26 cellular contexts compared by ENCODE assay signal in the genomic region with DNA sequence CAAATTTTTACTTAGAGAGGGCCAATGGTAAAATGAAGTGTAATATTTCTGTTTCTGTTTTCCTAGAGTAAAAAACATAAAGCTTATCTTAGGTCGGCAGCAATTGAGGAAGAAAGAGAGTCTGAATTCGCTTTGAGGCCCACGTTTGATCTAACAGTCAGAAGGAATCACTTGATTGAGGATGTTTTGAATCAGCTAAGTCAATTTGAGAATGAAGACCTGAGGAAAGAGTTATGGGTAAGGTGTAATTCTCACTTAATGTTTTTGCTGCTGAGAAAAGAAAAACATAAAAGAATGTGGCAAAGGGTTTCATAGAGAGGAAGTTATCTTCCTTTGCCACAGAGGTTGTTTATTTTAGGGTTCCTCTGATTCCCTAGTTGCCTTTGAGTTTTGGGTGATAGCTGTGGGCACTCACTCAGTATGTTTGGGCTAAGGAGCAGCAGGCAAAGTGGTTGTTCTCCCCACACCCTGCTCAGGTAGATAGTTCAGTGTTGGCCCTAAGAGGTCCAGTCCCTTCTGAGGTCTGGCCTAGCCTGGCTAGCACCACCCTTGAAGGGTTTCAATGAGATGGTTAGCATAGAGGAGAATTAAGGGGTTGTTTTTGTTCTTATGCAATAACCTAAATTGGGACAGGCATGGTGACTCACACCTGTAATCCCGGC. TPM values are rescaled to one million over a fixed set of nuclear protein-coding genes. Genes with fewer than 3 reads are reported as not detected.
A peak's percentile ranks its signal among the peaks of the same experiment; 100 is the strongest.
DNase-seq lines count a peak whose midpoint lies in the region; ATAC-seq and TF ChIP-seq lines count a peak whose summit lies in the region.
"Had no signal": no experiment of that assay in that cellular context is flagged by ENCODE, and none has a peak within 500 bp of the region (broad histone marks: within the 10 kb centered on the region; RNA-seq: fewer than 3 reads in every experiment).

No MANE protein-coding gene starts in this region.

- H3K4me1 Mint-ChIP-seq in activated T-cell treated with anti-CD3 and anti-CD28 coated beads, Interleukin-2, amount 50 U/mL, for 72 hours (ENCODE audit: low read depth) = peaks cover 15% of the 10 kb centered on the region
- H3K4me1 Mint-ChIP-seq in activated CD8-positive, alpha-beta T cell treated with anti-CD3 and anti-CD28 coated beads for 36 hours (ENCODE audit: low read depth) = peaks cover 12% of the 10 kb centered on the region
- H3K4me1 Mint-ChIP-seq in naive thymus-derived CD8-positive, alpha-beta T cell = peaks cover 13 to 16% (median 15%) of the 10 kb centered on the region in 4 donors

- H3K27me3 Mint-ChIP-seq in activated T-cell treated with anti-CD3 and anti-CD28 coated beads, Interleukin-2, amount 50 U/mL, for 72 hours (ENCODE audit: low read depth) = no peaks in the 10 kb centered on the region
- no peaks in the 10 kb centered on the region for H3K27me3 Mint-ChIP-seq in activated CD8-positive, alpha-beta T cell treated with anti-CD3 and anti-CD28 coated beads for 36 hours
- H3K27me3 Mint-ChIP-seq in naive thymus-derived CD8-positive, alpha-beta T cell = no peaks in the 10 kb centered on the region

- H3K4me3 Mint-ChIP-seq in activated T-cell treated with anti-CD3 and anti-CD28 coated beads, Interleukin-2, amount 50 U/mL, for 72 hours = peak overlapping the region; percentile 15 to 62
- no peak overlapping the region for H3K4me3 Mint-ChIP-seq in activated CD8-positive, alpha-beta T cell treated with anti-CD3 and anti-CD28 coated beads for 36 hours
- H3K4me3 Mint-ChIP-seq in naive thymus-derived CD8-positive, alpha-beta T cell = peak overlapping the region in 5 of 10 donors; percentile 0 to 8 (median 3)
- H3K4me3 Mint-ChIP-seq: activated T-cell treated with anti-CD3 and anti-CD28 coated beads, Interleukin-2, amount 50 U/mL, for 4 hours had no signal

- TF ChIP-seq CTCF in activated CD8-positive, alpha-beta T cell treated with anti-CD3 and anti-CD28 coated beads for 36 hours (IDR thresholded peaks at IDR 0.05) = no peak

- POLR2A ChIA-PET in activated CD8-positive, alpha-beta T cell treated with anti-CD3 and anti-CD28 coated beads for 36 hours (lab: Charles Lee) = no interaction called here
- POLR2A ChIA-PET in naive thymus-derived CD8-positive, alpha-beta T cell (lab: Charles Lee) = interaction anchor here (1.1 to 1.2 kb wide), 2 partner anchors 32 to 206 kb away, joined by 3 to 5 read pairs; a partner anchor contains a TSS

- ATAC-seq in activated T-cell treated with anti-CD3 and anti-CD28 coated beads, Interleukin-2, amount 50 U/mL, for 72 hours (replicated peaks in 1 of 2) = peak; percentile 77 to 80
- ATAC-seq in activated CD8-positive, alpha-beta T cell treated with anti-CD3 and anti-CD28 coated beads for 36 hours = peak; percentile 51
- peak in 1 of 2 donors; percentile 20 for ATAC-seq in naive thymus-derived CD8-positive, alpha-beta T cell
- no peak for ATAC-seq in HG02759 (IDR thresholded peaks at IDR 0.05; ENCODE audit: unreplicated experiment)
- ATAC-seq in HG03469 (IDR thresholded peaks at IDR 0.05; ENCODE audit: unreplicated experiment) = no peak
- ATAC-seq: heart left ventricle, left cardiac atrium had no signal

- H3K9me3 Mint-ChIP-seq in activated T-cell treated with anti-CD3 and anti-CD28 coated beads, Interleukin-2, amount 50 U/mL, for 72 hours = no peaks in the 10 kb centered on the region
- H3K9me3 Mint-ChIP-seq in activated CD8-positive, alpha-beta T cell treated with anti-CD3 and anti-CD28 coated beads for 36 hours = no peaks in the 10 kb centered on the region
- H3K9me3 Mint-ChIP-seq in naive thymus-derived CD8-positive, alpha-beta T cell = no peaks in the 10 kb centered on the region
- H3K9me3 Mint-ChIP-seq: activated T-cell treated with anti-CD3 and anti-CD28 coated beads, Interleukin-2, amount 50 U/mL, for 4 hours had no signal

- peaks cover 1 to 5% of the 10 kb centered on the region in 2 donors for H3K36me3 Mint-ChIP-seq in activated T-cell treated with anti-CD3 and anti-CD28 coated beads, Interleukin-2, amount 50 U/mL, for 72 hours (ENCODE audit: insufficient read depth in 2 of 2)
- peaks cover 2% of the 10 kb centered on the region for H3K36me3 Mint-ChIP-seq in activated CD8-positive, alpha-beta T cell treated with anti-CD3 and anti-CD28 coated beads for 36 hours (ENCODE audit: low read depth)
- H3K36me3 Mint-ChIP-seq in naive thymus-derived CD8-positive, alpha-beta T cell = peaks cover 5 to 32% (median 25%) of the 10 kb centered on the region in 3 donors

- no peak for DNase-seq in activated T-cell treated with anti-CD3 and anti-CD28 coated beads, Interleukin-2, amount 50 U/mL, for 72 hours
- no peak for DNase-seq in activated T-cell treated with anti-CD3 and anti-CD28 coated beads, Interleukin-2, amount 50 U/mL, for 1 hour
- DNase-seq in Jurkat, Clone E6-1 (ENCODE audit: low read depth, low spot score) = peak; percentile 14
- no peak for DNase-seq in activated CD8-positive, alpha-beta T cell treated with anti-CD3 and anti-CD28 coated beads for 36 hours
- peak in 2 of 10 donors; percentile 7 to 22 for DNase-seq in naive thymus-derived CD8-positive, alpha-beta T cell
- DNase-seq in stimulated activated CD4-positive, alpha-beta T cell treated with anti-CD3 and anti-CD28 coated beads, Interleukin-1b, Interleukin-23, amount 100 ng/mL, for 48 hours = no peak
- DNase-seq: activated T-cell treated with anti-CD3 and anti-CD28 coated beads, Interleukin-2, amount 50 U/mL, for 4 hours; BE2C; brain microvascular endothelial cell; DMS79 treated with DMSO at 0.1 percent for 48 hours; effector CD4-positive, alpha-beta T cell; heart left ventricle; left cardiac atrium; mesenchymal stem cell; MV-4-11; NCI-H1694; NCI-H2171; NCI-H510A treated with DMSO at 0.1 percent for 48 hours; NK-92 treated with Interleukin-12 subunit alpha and Interleukin-12 subunit beta, amount 100 ng/mL, for 24 hours; nucleus accumbens; Peyer's patch; SIG-M5 had no signal

- H3K27ac Mint-ChIP-seq in activated T-cell treated with anti-CD3 and anti-CD28 coated beads, Interleukin-2, amount 50 U/mL, for 72 hours = peak overlapping the region; percentile 91
- H3K27ac Mint-ChIP-seq in activated CD8-positive, alpha-beta T cell treated with anti-CD3 and anti-CD28 coated beads for 36 hours = peak overlapping the region; percentile 56
- peak overlapping the region; percentile 20 to 89 (median 74) for H3K27ac Mint-ChIP-seq in naive thymus-derived CD8-positive, alpha-beta T cell

- intact Hi-C loops in activated CD8-positive, alpha-beta T cell treated with anti-CD3 and anti-CD28 coated beads for 36 hours (cut with micrococcal nuclease) = no loop called here

- H3K4me3 ChIP-seq in Jurkat, Clone E6-1 (ENCODE audit: low read length) = no peak overlapping the region
- H3K4me3 ChIP-seq: heart left ventricle, Peyer's patch, smooth muscle cell, suprapubic skin had no signal

- CTCF ChIA-PET in activated CD8-positive, alpha-beta T cell treated with anti-CD3 and anti-CD28 coated beads for 36 hours (lab: Charles Lee) = interaction anchor here (1.0 to 1.6 kb wide), 3 partner anchors 10 to 33 kb away, joined by 3 to 6 read pairs (median 3); a partner anchor contains a TSS

RNA-seq across cellular contexts. Expression of a gene that starts 32.3 kb away (rescaled TPM):
- 10 to 100 TPM; 21.1 to 49.9 TPM for total RNA-seq in activated T-cell treated with anti-CD3 and anti-CD28 coated beads, Interleukin-2, amount 50 U/mL, for 72 hours
- 12.2 TPM for polyA plus RNA-seq in Jurkat, Clone E6-1 (2012; ENCODE audit: insufficient read depth, insufficient read length)
- total RNA-seq in activated CD8-positive, alpha-beta T cell treated with anti-CD3 and anti-CD28 coated beads for 36 hours = 10 to 100 TPM; 10.2 to 10.5 TPM
- 10 to 100 TPM; 11.5 to 12.3 TPM for total RNA-seq in naive thymus-derived CD8-positive, alpha-beta T cell
- polyA plus RNA-seq in naive thymus-derived CD8-positive, alpha-beta T cell = 1 to 10 TPM; 5.7 to 7.3 (median 6.5) TPM

RNA-seq across cellular contexts. Expression of a gene that starts 34.3 kb away (rescaled TPM):
- 10 to 100 TPM; 56.1 to 59.3 TPM for total RNA-seq in activated T-cell treated with anti-CD3 and anti-CD28 coated beads, Interleukin-2, amount 50 U/mL, for 72 hours
- polyA plus RNA-seq in Jurkat, Clone E6-1 (2012; ENCODE audit: insufficient read depth, insufficient read length) = 19.6 TPM
- total RNA-seq in activated CD8-positive, alpha-beta T cell treated with anti-CD3 and anti-CD28 coated beads for 36 hours = 10 to 100 TPM; 47.4 to 50.7 TPM
- total RNA-seq in naive thymus-derived CD8-positive, alpha-beta T cell = 10 to 100 TPM; 50.6 to 53.4 TPM
- polyA plus RNA-seq in naive thymus-derived CD8-positive, alpha-beta T cell = 100 to 1,000 TPM; 255 to 322 (median 268) TPM

Comparison
In these comparisons a context has a peak if more than half of its experiments do, and no peak if none do; other contexts are left out.
1. ATAC-seq: peak in activated T-cell treated with anti-CD3 and anti-CD28 coated beads, Interleukin-2, amount 50 U/mL, for 72 hours (2 of 2) and activated CD8-positive, alpha-beta T cell treated with anti-CD3 and anti-CD28 coated beads for 36 hours (single experiment); none in HG02759 (single experiment) and HG03469 (single experiment).
2. Peak in every context shown above with its lines, with median percentiles within 50 percentile points of each other: H3K27ac Mint-ChIP-seq.